ENCODE assay signal across 21 cellular contexts in the genomic region with DNA sequence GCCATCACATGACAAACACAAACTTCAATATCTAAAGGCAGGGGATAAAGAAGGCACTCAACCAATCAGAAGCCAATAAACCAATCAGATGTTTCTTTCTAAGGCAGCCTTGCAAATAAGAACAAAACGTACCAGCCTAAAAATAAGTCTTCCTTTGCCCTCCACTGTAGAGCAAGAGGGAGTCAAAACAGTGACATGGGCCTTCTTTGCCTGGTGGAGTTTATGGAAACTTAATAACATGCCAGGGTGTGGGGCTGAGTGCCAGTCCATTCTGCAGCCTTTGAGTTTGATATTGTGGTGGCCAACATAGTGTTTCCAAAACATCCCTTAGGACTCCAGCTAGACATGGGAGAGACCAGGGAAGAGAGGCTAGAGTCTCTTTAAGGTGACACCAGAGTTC.
"Had no signal": no experiment of that assay in that cellular context is flagged by ENCODE, and none has a peak within 500 bp of the region (broad histone marks: within the 10 kb centered on the region; RNA-seq: fewer than 3 reads in every experiment).

No MANE protein-coding gene starts in this region.

- ATAC-seq: esophagus mucosa; natural killer cell treated with Interleukin-12 subunit alpha and Interleukin-12 subunit beta and Interleukin-15 and Interleukin-18, amount 100 ng/mL, for 72 hours had no signal

- DNase-seq: activated CD4-positive, alpha-beta T cell treated with anti-CD3 and anti-CD28 coated beads for 4 hours; activated CD4-positive, alpha-beta T cell treated with anti-CD3 and anti-CD28 coated beads, Interleukin-2, amount 50 U/mL, for 4 hours; activated CD8-positive, alpha-beta memory T cell treated with anti-CD3 and anti-CD28 coated beads for 24 hours; activated effector memory CD4-positive, alpha-beta T cell treated with Interleukin-2 at 50 U/mL for 16 hours; activated naive CD4-positive, alpha-beta T cell treated with anti-CD3 and anti-CD28 coated beads for 36 hours; activated naive CD8-positive, alpha-beta T cell treated with anti-CD3 and anti-CD28 coated beads for 36 hours; aorta; caudate nucleus; endodermal cell; foreskin fibroblast; kidney; right lobe of liver; stimulated activated CD4-positive, alpha-beta T cell treated with anti-CD3 and anti-CD28 coated beads, Interleukin-2, amount 100 ng/mL, for 48 hours; stimulated activated naive CD4-positive, alpha-beta T cell treated with Interleukin-2 at 50 U/mL for 16 hours; T-helper 1 cell had no signal

- H3K27me3 ChIP-seq: right lobe of liver, transverse colon had no signal

- H3K36me3 ChIP-seq: adrenal gland, right lobe of liver, transverse colon had no signal

- H3K4me1 ChIP-seq: adrenal gland had no signal

- H3K9me3 ChIP-seq: adrenal gland, mucosa of descending colon, right lobe of liver, transverse colon had no signal

- H3K4me3 ChIP-seq: adrenal gland, lung, mucosa of descending colon, right lobe of liver, transverse colon had no signal

- H3K27ac ChIP-seq: right lobe of liver, transverse colon had no signal
